ENCODE assay signal across 24 cellular contexts in the genomic region with DNA sequence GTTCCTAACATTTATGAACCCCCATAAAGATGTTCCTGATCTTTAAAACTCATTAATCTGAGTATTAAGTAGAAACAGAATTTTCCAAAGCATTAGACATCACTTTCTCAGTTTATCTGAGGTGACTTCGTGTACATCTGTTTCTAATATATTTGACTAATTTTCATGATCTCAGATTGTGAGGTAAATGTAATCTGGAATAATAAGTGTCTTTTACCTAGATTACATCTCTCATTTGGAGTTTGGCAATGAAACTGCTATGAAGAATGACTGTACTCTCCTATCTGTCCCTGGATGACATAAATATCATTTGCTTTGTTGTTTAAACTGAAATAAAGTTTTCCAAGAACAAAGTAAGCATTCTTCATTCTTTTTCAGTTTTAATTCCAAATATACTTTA. TPM values are rescaled to one million over a fixed set of nuclear protein-coding genes. Genes with fewer than 3 reads are reported as not detected.
A peak's percentile ranks its signal among the peaks of the same experiment; 100 is the strongest.
DNase-seq lines count a peak whose midpoint lies in the region; ATAC-seq, FAIRE-seq and TF ChIP-seq lines count a peak whose summit lies in the region.
"Had no signal": no experiment of that assay in that cellular context is flagged by ENCODE, and none has a peak within 500 bp of the region (broad histone marks: within the 10 kb centered on the region; RNA-seq: fewer than 3 reads in every experiment).

No MANE protein-coding gene starts in this region.

- H3K9me3 ChIP-seq in endothelial cell of umbilical vein (replicated peaks; ENCODE audit: control insufficient read depth, insufficient read depth, low read length), result no peaks in the 10 kb centered on the region
- H3K9me3 ChIP-seq: Caco-2 had no signal

- H2AFZ ChIP-seq in endothelial cell of umbilical vein (ENCODE audit: low read depth, low read length), result no peak overlapping the region

- H3K4me2 ChIP-seq in endothelial cell of umbilical vein (ENCODE audit: insufficient read depth, low read length), result no peak overlapping the region
- H3K4me2 ChIP-seq: BLaER1 treated with 17β-estradiol and CSF1 and Interleukin-3, amounts not matched to agents 10 nM and 100 nM had no signal

- no TSS peak for BruUV-seq in endothelial cell of umbilical vein (replicated peaks; lab: Mats Ljungman, UMichigan)

- H3K27ac ChIP-seq in endothelial cell of umbilical vein (ENCODE audit: insufficient read depth, low read depth, low read length), result no peak overlapping the region
- H3K27ac ChIP-seq: C4-2B had no signal

- H3K4me3 ChIP-seq in endothelial cell of umbilical vein (replicated peaks in 1 of 3; ENCODE audit: insufficient read depth in 1 of 3, low read depth in 1 of 3, low read length in 3 of 3), result no peak overlapping the region
- H3K4me3 ChIP-seq: BLaER1 treated with 17β-estradiol and CSF1 and Interleukin-3, amounts not matched to agents 10 nM and 100 nM; GM12878 had no signal

- H3K79me2 ChIP-seq in endothelial cell of umbilical vein (ENCODE audit: control insufficient read depth, insufficient read depth, low read length), result no peaks in the 10 kb centered on the region

- CTCF ChIA-PET in endothelial cell of umbilical vein (lab: Charles Lee), result no interaction called here

- intact Hi-C loops in endothelial cell of umbilical vein (cut with micrococcal nuclease), result no loop called here

- no peaks in the 10 kb centered on the region for H3K4me1 ChIP-seq in endothelial cell of umbilical vein (ENCODE audit: control insufficient read depth, extremely low read depth, insufficient read depth, low read length)
- H3K4me1 ChIP-seq: Caco-2 had no signal

- H3K9me1 ChIP-seq in endothelial cell of umbilical vein (replicated peaks; ENCODE audit: control insufficient read depth, extremely low read depth, insufficient read depth, low read length), result no peaks in the 10 kb centered on the region

- DNase-seq in D721Med (ENCODE audit: insufficient read length, low spot score) (no peak), endothelial cell of umbilical vein (ENCODE audit: low read depth, low spot score) (no peak), GM19239 (ENCODE audit: insufficient read length, low spot score) (no peak), globus pallidus (ENCODE audit: low spot score) (no peak)
- no peak for DNase-seq in activated CD4-positive, alpha-beta T cell treated with anti-CD3 and anti-CD28 coated beads, Interleukin-2, amount 50 U/mL, for 48 hours
- DNase-seq: 8988T; AML-193; Caco-2; Calu3; CD4-positive, alpha-beta T cell; CD8-positive, alpha-beta T cell; DMS 273 treated with DMSO at 0.1 percent for 48 hours; DMS153; DMS53; DMS79; DND-41; EL; GDM1 had no signal

- POLR2A ChIA-PET in endothelial cell of umbilical vein (lab: Charles Lee), result no interaction called here

- H3K27me3 ChIP-seq in endothelial cell of umbilical vein (ENCODE audit: control insufficient read depth in 2 of 2, insufficient read depth in 2 of 2, low read length in 2 of 2), result no peaks in the 10 kb centered on the region
- H3K27me3 ChIP-seq: BLaER1 treated with 17β-estradiol and CSF1 and Interleukin-3, amounts not matched to agents 10 nM and 100 nM had no signal

- TF ChIP-seq POLR2A in endothelial cell of umbilical vein (IDR thresholded peaks at IDR 0.05; ENCODE audit: low read depth, low read length), result no peak

- ATAC-seq in SK-N-SH treated with all-trans-retinoic acid at 6 μM for 48 hours, result peak; percentile 51; the same call in 2 of the 3 replicates
- ATAC-seq: CD8-positive, alpha-beta T cell; GM12878 had no signal

- TF ChIP-seq CTCF in D721Med (IDR thresholded peaks at IDR 0.05; ENCODE audit: insufficient read depth, missing control alignments), result no peak
- no peak for TF ChIP-seq CTCF in endothelial cell of umbilical vein (IDR thresholded peaks at IDR 0.05; ENCODE audit: extremely low read depth in 1 of 2, insufficient read depth in 1 of 2, low read depth in 1 of 2, low read length in 2 of 2)

- no peaks in the 10 kb centered on the region for H3K36me3 ChIP-seq in endothelial cell of umbilical vein (ENCODE audit: control insufficient read depth in 2 of 2, extremely low read depth in 1 of 2, insufficient read depth in 2 of 2, low read length in 2 of 2)

- H4K20me1 ChIP-seq in endothelial cell of umbilical vein (replicated peaks; ENCODE audit: control insufficient read depth, extremely low read depth, insufficient read depth, low read length), result no peaks in the 10 kb centered on the region
- H4K20me1 ChIP-seq: BLaER1 treated with 17β-estradiol and CSF1 and Interleukin-3, amounts not matched to agents 10 nM and 100 nM had no signal

- H3K9ac ChIP-seq in endothelial cell of umbilical vein (replicated peaks; ENCODE audit: extremely low read depth, insufficient read depth, low read length), result no peak overlapping the region

- dilution Hi-C loops in endothelial cell of umbilical vein (cut with MboI; ENCODE audit: extremely low pct_ligation_motif_present, low sequenced_read_pairs), result no loop called here

- peak; percentile 25 for FAIRE-seq in D721Med (lab: Jason Lieb, UNC)
- peak; percentile 26 for FAIRE-seq in endothelial cell of umbilical vein (lab: Jason Lieb, UNC)
- no peak for FAIRE-seq in GM19239 (lab: Jason Lieb, UNC)
- FAIRE-seq: GM12878, GM12892, GM18507 had no signal

TF ChIP-seq in SK-N-SH treated with all-trans-retinoic acid at 6 μM for 48 hours, 23 proteins besides CTCF, POLR2A, EP300 and RAD21:
- TF ChIP-seq ZNF70 (CRISPR knock-in tag; IDR thresholded peaks at IDR 0.05) (no peak), ARNTL (CRISPR knock-in tag; IDR thresholded peaks at IDR 0.05; ENCODE audit: borderline replicate concordance, low read depth) (peak; percentile 56; the same call in 1 of the 2 replicates), ZFP30 (CRISPR knock-in tag; IDR thresholded peaks at IDR 0.05) (0 out of 2 replicates have a peak, but pooled peaks have one; percentile 16), ISL1 (CRISPR knock-in tag; IDR thresholded peaks at IDR 0.05) (peak; percentile 93), TCF4 (CRISPR knock-in tag; IDR thresholded peaks at IDR 0.05; ENCODE audit: borderline replicate concordance) (peak; percentile 94), ESRRG (CRISPR knock-in tag; IDR thresholded peaks at IDR 0.05) (no peak)

TF ChIP-seq in endothelial cell of umbilical vein, 7 proteins besides CTCF, POLR2A, EP300 and RAD21:
- TF ChIP-seq POLR2AphosphoS5 (IDR thresholded peaks at IDR 0.05; ENCODE audit: insufficient read depth, low read depth, low read length), result no peak
- TF ChIP-seq, protein P1, sequence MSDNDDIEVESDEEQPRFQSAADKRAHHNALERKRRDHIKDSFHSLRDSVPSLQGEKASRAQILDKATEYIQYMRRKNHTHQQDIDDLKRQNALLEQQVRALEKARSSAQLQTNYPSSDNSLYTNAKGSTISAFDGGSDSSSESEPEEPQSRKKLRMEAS (IDR thresholded peaks at IDR 0.05; ENCODE audit: insufficient read depth, insufficient read length), result no peak
- no peak for TF ChIP-seq EZH2 (IDR thresholded peaks at IDR 0.05; ENCODE audit: borderline replicate concordance, low read depth, low read length, severe bottlenecking)
- TF ChIP-seq FOS (IDR thresholded peaks at IDR 0.05; ENCODE audit: borderline replicate concordance, insufficient read depth, low read length), result no peak
- TF ChIP-seq GATA2 (IDR thresholded peaks at IDR 0.05; ENCODE audit: insufficient read depth, insufficient read length, low read depth, low read length), result no peak
- TF ChIP-seq JUN (IDR thresholded peaks at IDR 0.05; ENCODE audit: borderline replicate concordance, insufficient read depth, insufficient read length, low read depth), result no peak
- no peak for TF ChIP-seq MYC (IDR thresholded peaks at IDR 0.05; ENCODE audit: low read depth, low read length)
TF ChIP-seq in endothelial cell of umbilical vein: peak in this region for 0.

RNA-seq across cellular contexts. Expression of gene GDPD1, which starts 55.3 kb away (rescaled TPM):
- 4.3 and 4.9 TPM in 2 replicates for total RNA-seq in endothelial cell of umbilical vein
- 1.7 and 2.5 TPM in 2 replicates for polyA plus RNA-seq in endothelial cell of umbilical vein
- 1.6 and 2.2 TPM in 2 replicates for polyA plus RNA-seq in endothelial cell of umbilical vein (2011; cell fraction: cytosol; rRNA removed)
- polyA plus RNA-seq in endothelial cell of umbilical vein (2011; cell fraction: nucleus; rRNA removed), result 5.2 and 5.7 TPM in 2 replicates
- 6.3 and 6.8 TPM in 2 replicates for polyA plus RNA-seq in endothelial cell of umbilical vein (2012)
- polyA minus RNA-seq in endothelial cell of umbilical vein, result 5.4 and 5.8 TPM in 2 replicates
- 1.9 TPM for polyA minus RNA-seq in endothelial cell of umbilical vein (2011; cell fraction: cytosol; rRNA and poly(A)+ RNA removed)
- 5.5 and 8.1 TPM in 2 replicates for polyA minus RNA-seq in endothelial cell of umbilical vein (2011; cell fraction: nucleus; rRNA and poly(A)+ RNA removed)

RNA-seq across cellular contexts. Expression of gene YPEL2, which starts 55.8 kb away (rescaled TPM):
- total RNA-seq in endothelial cell of umbilical vein, result 59.5 and 66.8 TPM in 2 replicates
- 29.4 and 36.5 TPM in 2 replicates for polyA plus RNA-seq in endothelial cell of umbilical vein
- 36.3 and 39.7 TPM in 2 replicates for polyA plus RNA-seq in endothelial cell of umbilical vein (2011; cell fraction: cytosol; rRNA removed)
- polyA plus RNA-seq in endothelial cell of umbilical vein (2011; cell fraction: nucleus; rRNA removed), result 92.6 and 95.6 TPM in 2 replicates
- polyA plus RNA-seq in endothelial cell of umbilical vein (2012), result 22.3 and 25.8 TPM in 2 replicates
- 155 and 163 TPM in 2 replicates for polyA minus RNA-seq in endothelial cell of umbilical vein
- 2.6 TPM for polyA minus RNA-seq in endothelial cell of umbilical vein (2011; cell fraction: cytosol; rRNA and poly(A)+ RNA removed)
- 117 and 159 TPM in 2 replicates for polyA minus RNA-seq in endothelial cell of umbilical vein (2011; cell fraction: nucleus; rRNA and poly(A)+ RNA removed)
